ENCODE assay signal across 10 cellular contexts in genomic region chr1:90729484-90730246, GRCh38. TPM values are rescaled to one million over a fixed set of nuclear protein-coding genes. Genes with fewer than 3 reads are reported as not detected.
A peak's percentile ranks its signal among the peaks of the same experiment; 100 is the strongest.
DNase-seq lines count a peak whose midpoint lies in the region; ATAC-seq and TF ChIP-seq lines count a peak whose summit lies in the region.
"Had no signal": no experiment of that assay in that cellular context is flagged by ENCODE, and none has a peak within 500 bp of the region (broad histone marks: within the 10 kb centered on the region; RNA-seq: fewer than 3 reads in every experiment).

No MANE protein-coding gene starts in this region.

- H3K9me3 Mint-ChIP-seq in progenitor cell of endocrine pancreas (ENCODE audit: low read depth) = no peaks in the 10 kb centered on the region

- no peaks in the 10 kb centered on the region for H3K36me3 Mint-ChIP-seq in progenitor cell of endocrine pancreas (ENCODE audit: insufficient read depth)

- H3K27ac ChIP-seq in effector memory CD4-positive, alpha-beta T cell (ENCODE audit: insufficient read depth, low read length, poor library complexity, severe bottlenecking) = no peak overlapping the region
- H3K27ac ChIP-seq: prostate gland had no signal

- peaks cover 30% of the 10 kb centered on the region for H3K4me1 ChIP-seq in effector memory CD4-positive, alpha-beta T cell (ENCODE audit: control insufficient read depth, insufficient read depth, low read length, poor library complexity, severe bottlenecking)

- no peaks in the 10 kb centered on the region for H3K9me3 ChIP-seq in effector memory CD4-positive, alpha-beta T cell (ENCODE audit: control insufficient read depth, low read length)
- H3K9me3 ChIP-seq: prostate gland had no signal

- DNase-seq in HuH-7.5 (ENCODE audit: low spot score) (peak; percentile 81), progenitor cell of endocrine pancreas (ENCODE audit: low spot score, unreplicated experiment) (no peak), NCI-H82 (lab: John Stamatoyannopoulos, UW) (no peak), NCI-H1105 (lab: John Stamatoyannopoulos, UW) (no peak)
- DNase-seq in effector memory CD4-positive, alpha-beta T cell = no peak
- DNase-seq: NCI-H2171 treated with DMSO at 0.1 percent for 48 hours had no signal

- H3K4me1 Mint-ChIP-seq in progenitor cell of endocrine pancreas (ENCODE audit: low read depth) = peaks cover 24% of the 10 kb centered on the region

- ATAC-seq in GM19467 (IDR thresholded peaks at IDR 0.05; ENCODE audit: unreplicated experiment) (no peak), GM18517 (IDR thresholded peaks at IDR 0.05; ENCODE audit: unreplicated experiment) (no peak)

- H3K27ac Mint-ChIP-seq in progenitor cell of endocrine pancreas = peak overlapping the region; percentile 4

- peak; percentile 76 for TF ChIP-seq CTCF in GM12872 (IDR thresholded peaks at IDR 0.05; ENCODE audit: insufficient read depth, low read depth, low read length)
- TF ChIP-seq CTCF in progenitor cell of endocrine pancreas (IDR thresholded peaks at IDR 0.05; ENCODE audit: unreplicated experiment) = peak; percentile 83

- peak overlapping the region; percentile 20 for H3K4me3 Mint-ChIP-seq in progenitor cell of endocrine pancreas (ENCODE audit: low read depth)

- peaks cover 65% of the 10 kb centered on the region for H3K27me3 ChIP-seq in effector memory CD4-positive, alpha-beta T cell (replicated peaks; ENCODE audit: control insufficient read depth, insufficient read depth, low read length, poor library complexity, severe bottlenecking)

- H3K27me3 Mint-ChIP-seq in progenitor cell of endocrine pancreas = peaks cover 96% of the 10 kb centered on the region

- H3K4me3 ChIP-seq in effector memory CD4-positive, alpha-beta T cell (ENCODE audit: insufficient read depth, low read depth, low read length, poor library complexity, severe bottlenecking) = peak overlapping the region; percentile 16
- H3K4me3 ChIP-seq: prostate gland had no signal

- no peaks in the 10 kb centered on the region for H3K36me3 ChIP-seq in effector memory CD4-positive, alpha-beta T cell (ENCODE audit: control insufficient read depth, insufficient read depth, low read length)
- H3K36me3 ChIP-seq: prostate gland had no signal

RNA-seq across cellular contexts. Expression of gene BARHL2, which starts 12.6 kb away (rescaled TPM):
- not detected in 2 replicates for total RNA-seq in progenitor cell of endocrine pancreas
